ENCODE assay signal across 10 cellular contexts in the genomic region with DNA sequence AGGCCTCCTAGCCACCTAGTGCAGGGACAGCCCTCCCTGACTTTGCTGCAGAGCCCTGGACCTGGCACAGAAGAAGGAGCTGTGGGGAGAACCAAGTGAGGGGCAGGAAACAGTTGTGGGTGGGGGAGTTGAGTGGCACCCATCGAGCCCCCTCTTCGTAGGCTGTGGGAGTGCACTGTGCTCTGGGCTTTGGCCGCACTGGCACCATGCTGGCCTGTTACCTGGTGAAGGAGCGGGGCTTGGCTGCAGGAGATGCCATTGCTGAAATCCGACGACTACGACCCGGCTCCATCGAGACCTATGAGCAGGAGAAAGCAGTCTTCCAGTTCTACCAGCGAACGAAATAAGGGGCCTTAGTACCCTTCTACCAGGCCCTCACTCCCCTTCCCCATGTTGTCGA. TPM values are rescaled to one million over a fixed set of nuclear protein-coding genes. Genes with fewer than 3 reads are reported as not detected.
A peak's percentile ranks its signal among the peaks of the same experiment; 100 is the strongest.
DNase-seq lines count a peak whose midpoint lies in the region; ATAC-seq and TF ChIP-seq lines count a peak whose summit lies in the region.
"Had no signal": no experiment of that assay in that cellular context is flagged by ENCODE, and none has a peak within 500 bp of the region (broad histone marks: within the 10 kb centered on the region; RNA-seq: fewer than 3 reads in every experiment).

No MANE protein-coding gene starts in this region.

- H3K4me1 Mint-ChIP-seq in activated T-cell treated with anti-CD3 and anti-CD28 coated beads, Interleukin-2, amount 50 U/mL, for 4 hours (ENCODE audit: low read depth): peaks cover 20% of the 10 kb centered on the region
- H3K4me1 Mint-ChIP-seq in activated naive CD8-positive, alpha-beta T cell treated with anti-CD3 and anti-CD28 coated beads, Interleukin-2, amount 50 U/mL, for 24 hours: peaks cover 20% of the 10 kb centered on the region
- peaks cover 33% of the 10 kb centered on the region for H3K4me1 Mint-ChIP-seq in chondrocyte (ENCODE audit: low read depth)

- no peak overlapping the region for H3K27ac Mint-ChIP-seq in activated naive CD8-positive, alpha-beta T cell treated with anti-CD3 and anti-CD28 coated beads, Interleukin-2, amount 50 U/mL, for 24 hours
- no peak overlapping the region for H3K27ac Mint-ChIP-seq in chondrocyte (ENCODE audit: unreplicated experiment)

- H3K4me1 ChIP-seq in iPS-20b (ENCODE audit: insufficient read depth, low read length) (0 out of 2 replicates have a peak, but pooled peaks cover 4% of the 10 kb centered on the region), stomach (peaks cover 0 to 31% (median 19%) of the 10 kb centered on the region in 4 donors), testis (peaks cover 17% of the 10 kb centered on the region)

- no peak overlapping the region for H3K9ac ChIP-seq in iPS-20b (ENCODE audit: low read depth, low read length)

- no peaks in the 10 kb centered on the region for H3K9me3 Mint-ChIP-seq in activated T-cell treated with anti-CD3 and anti-CD28 coated beads, Interleukin-2, amount 50 U/mL, for 4 hours
- no peaks in the 10 kb centered on the region for H3K9me3 Mint-ChIP-seq in activated naive CD8-positive, alpha-beta T cell treated with anti-CD3 and anti-CD28 coated beads, Interleukin-2, amount 50 U/mL, for 24 hours
- H3K9me3 Mint-ChIP-seq in chondrocyte (ENCODE audit: low read depth): no peaks in the 10 kb centered on the region

- ATAC-seq in activated T-cell treated with anti-CD3 and anti-CD28 coated beads, Interleukin-2, amount 50 U/mL, for 4 hours: no peak
- no peak for ATAC-seq in activated naive CD8-positive, alpha-beta T cell treated with anti-CD3 and anti-CD28 coated beads, Interleukin-2, amount 50 U/mL, for 24 hours
- ATAC-seq: stimulated activated naive CD8-positive, alpha-beta T cell treated with anti-CD3 and anti-CD28 coated beads, Interleukin-15, Interleukin-2, amounts not matched to agents 100 U/mL and 50 U/mL, for 24 hours had no signal

- intact Hi-C loops in stomach (cut with DNase I; ENCODE audit: low total_unique reads) (no loop called here), testis (cut with DNase I; ENCODE audit: low total_unique reads) (no loop called here)

- peak overlapping the region; percentile 77 for H3K4me3 Mint-ChIP-seq in activated T-cell treated with anti-CD3 and anti-CD28 coated beads, Interleukin-2, amount 50 U/mL, for 4 hours
- H3K4me3 Mint-ChIP-seq in activated naive CD8-positive, alpha-beta T cell treated with anti-CD3 and anti-CD28 coated beads, Interleukin-2, amount 50 U/mL, for 24 hours: peak overlapping the region; percentile 80
- no peak overlapping the region for H3K4me3 Mint-ChIP-seq in chondrocyte (ENCODE audit: unreplicated experiment)

- TF ChIP-seq POLR2A in stomach (IDR thresholded peaks at IDR 0.05): no peak
- TF ChIP-seq POLR2A in testis (IDR thresholded peaks at IDR 0.05): no peak

- H3K9me3 ChIP-seq in iPS-20b (ENCODE audit: insufficient read depth, low read depth, low read length): no peaks in the 10 kb centered on the region
- no peaks in the 10 kb centered on the region for H3K9me3 ChIP-seq in stomach
- no peaks in the 10 kb centered on the region for H3K9me3 ChIP-seq in testis

- DNase-seq in activated T-cell treated with anti-CD3 and anti-CD28 coated beads, Interleukin-2, amount 50 U/mL, for 4 hours: no peak
- no peak for DNase-seq in activated T-cell treated with anti-CD3 and anti-CD28 coated beads, Interleukin-2, amount 50 U/mL, for 48 hours
- no peak for DNase-seq in activated naive CD8-positive, alpha-beta T cell treated with anti-CD3 and anti-CD28 coated beads, Interleukin-2, amount 50 U/mL, for 24 hours
- no peak for DNase-seq in stomach
- no peak for DNase-seq in testis
- no peak for DNase-seq in NCI-H1092 (lab: John Stamatoyannopoulos, UW)
- DNase-seq in chondrocyte (ENCODE audit: low spot score): no peak
- DNase-seq: stimulated activated naive CD8-positive, alpha-beta T cell treated with anti-CD3 and anti-CD28 coated beads, Interleukin-15, Interleukin-2, amounts not matched to agents 100 U/mL and 50 U/mL, for 24 hours had no signal

- peaks cover 4% of the 10 kb centered on the region; the same call in 1 of the 2 replicates for H3K27me3 ChIP-seq in iPS-20b (ENCODE audit: insufficient read depth, low read length)
- H3K27me3 ChIP-seq in stomach: no peaks in the 10 kb centered on the region
- no peaks in the 10 kb centered on the region for H3K27me3 ChIP-seq in testis

- H3K4me3 ChIP-seq in iPS-20b (ENCODE audit: low read length) (peak overlapping the region; percentile 69; the same call in 1 of the 2 replicates), stomach (peak overlapping the region in 3 of 4 donors; percentile 76 to 98 (median 94)), testis (no peak overlapping the region)

- H3K27ac ChIP-seq in iPS-20b (ENCODE audit: low read length) (no peak overlapping the region), stomach (peak overlapping the region in 3 of 5 donors; percentile 85 to 92 (median 90)), testis (no peak overlapping the region)

- TF ChIP-seq CTCF in stomach (IDR thresholded peaks at IDR 0.05): no peak
- TF ChIP-seq CTCF in testis (IDR thresholded peaks at IDR 0.05): no peak
- no peak for TF ChIP-seq CTCF in chondrocyte (IDR thresholded peaks at IDR 0.05)

- H3K36me3 ChIP-seq in iPS-20b (ENCODE audit: insufficient read depth, low read depth, low read length) (no peaks in the 10 kb centered on the region), stomach (peaks cover 0 to 4% (median 0%) of the 10 kb centered on the region in 4 donors), testis (ENCODE audit: low read depth, missing control alignments) (no peaks in the 10 kb centered on the region)

- no peak for TF ChIP-seq EP300 in stomach (IDR thresholded peaks at IDR 0.05)

- WGBS in stomach, 5 donors: 92 to 96% (median 96%) methylated on average over 6 to 12 of the region's 12 CpGs
- 68 to 77% methylated on average over 4 to 12 of the region's 12 CpGs for WGBS in testis, 2 donors

- H3K27me3 Mint-ChIP-seq in activated T-cell treated with anti-CD3 and anti-CD28 coated beads, Interleukin-2, amount 50 U/mL, for 4 hours (ENCODE audit: low read depth): no peaks in the 10 kb centered on the region
- no peaks in the 10 kb centered on the region for H3K27me3 Mint-ChIP-seq in activated naive CD8-positive, alpha-beta T cell treated with anti-CD3 and anti-CD28 coated beads, Interleukin-2, amount 50 U/mL, for 24 hours
- H3K27me3 Mint-ChIP-seq in chondrocyte (ENCODE audit: low read depth): no peaks in the 10 kb centered on the region

- no peaks in the 10 kb centered on the region for H3K36me3 Mint-ChIP-seq in activated T-cell treated with anti-CD3 and anti-CD28 coated beads, Interleukin-2, amount 50 U/mL, for 4 hours (ENCODE audit: insufficient read depth)
- no peaks in the 10 kb centered on the region for H3K36me3 Mint-ChIP-seq in activated naive CD8-positive, alpha-beta T cell treated with anti-CD3 and anti-CD28 coated beads, Interleukin-2, amount 50 U/mL, for 24 hours (ENCODE audit: low read depth)
- no peaks in the 10 kb centered on the region for H3K36me3 Mint-ChIP-seq in chondrocyte (ENCODE audit: low read depth)

RNA-seq across cellular contexts. Expression of gene DUSP23, which starts 1.2 kb away (rescaled TPM):
- total RNA-seq in activated T-cell treated with anti-CD3 and anti-CD28 coated beads, Interleukin-2, amount 50 U/mL, for 4 hours: 10 to 100 TPM; 30.2 to 36.7 (median 36.3) TPM
- 10 to 100 TPM in 3 of 5 donors, 1 to 10 TPM in 1, not detected in 1; 3.6 to 84.3 (median 27.2) TPM for total RNA-seq in stomach
- polyA plus RNA-seq in stomach: 100 to 1,000 TPM in 1 of 3 donors, 10 to 100 TPM in 2; 80.7 to 107 (median 86.5) TPM
- 10 to 100 TPM; 38.3 to 51.0 TPM for total RNA-seq in testis
- polyA plus RNA-seq in testis (ENCODE audit: insufficient read depth, low read depth, low replicate concordance): 26.2 TPM
- 15.4 to 21.3 TPM (median 16.9 TPM) in 3 replicates for total RNA-seq in chondrocyte

RNA-seq across cellular contexts. Expression of gene FCRL6, which starts 20.2 kb away (rescaled TPM):
- under 1 TPM in 1 of 3 donors, not detected in 2; 0.41 TPM for total RNA-seq in activated T-cell treated with anti-CD3 and anti-CD28 coated beads, Interleukin-2, amount 50 U/mL, for 4 hours
- total RNA-seq in stomach (not detected), testis (under 1 TPM in 1 of 2 donors, not detected in 1; 0.56 TPM), chondrocyte (not detected in 3 replicates)
- polyA plus RNA-seq in stomach (not detected), testis (ENCODE audit: insufficient read depth, low read depth, low replicate concordance) (1.3 TPM)
- total RNA-seq: mesenteric fat pad had no signal

RNA-seq across cellular contexts. Expression of gene SLAMF8, which starts 44.7 kb away (rescaled TPM):
- 1 to 10 TPM in 2 of 3 donors, under 1 TPM in 1; 0.98 to 1.3 (median 1.2) TPM for total RNA-seq in activated T-cell treated with anti-CD3 and anti-CD28 coated beads, Interleukin-2, amount 50 U/mL, for 4 hours
- total RNA-seq in stomach (1 to 10 TPM in 3 of 5 donors, not detected in 2; 2.0 to 4.5 (median 2.9) TPM), testis (under 1 TPM; 0.47 to 0.74 TPM), chondrocyte (not detected in 3 replicates)
- polyA plus RNA-seq in stomach (1 to 10 TPM in 2 of 3 donors, under 1 TPM in 1; 0.76 to 3.1 (median 1.9) TPM), testis (ENCODE audit: insufficient read depth, low read depth, low replicate concordance) (5.3 TPM)

Comparison
In these comparisons a context has a peak if more than half of its experiments do, and no peak if none do; other contexts are left out.
1. H3K27ac ChIP-seq: peak in stomach (3 of 5); none in iPS-20b (single experiment) and testis (0 of 2).
2. H3K4me3 ChIP-seq: peak in iPS-20b (single experiment) and stomach (3 of 4); none in testis (0 of 2).